Comparison of ENCODE assay signal across 19 cellular contexts in genomic region chr3:127102587-127102986, GRCh38.
"Had no signal": no experiment of that assay in that cellular context is flagged by ENCODE, and none has a peak within 500 bp of the region (broad histone marks: within the 10 kb centered on the region; RNA-seq: fewer than 3 reads in every experiment).

No MANE protein-coding gene starts in this region.

- H3K36me3 Mint-ChIP-seq: immature natural killer cell; stimulated activated memory B cell treated with anti-CD40 and anti-IgM and Interleukin-4, amounts not matched to agents 10 μg/mL and 1 μg/mL and 100 μg/mL, for 72 hours; type B pancreatic cell had no signal

- H3K9ac ChIP-seq: parathyroid adenoma had no signal

- H3K4me1 Mint-ChIP-seq: immature natural killer cell; nephron; stimulated activated memory B cell treated with anti-CD40 and anti-IgM and Interleukin-4, amounts not matched to agents 10 μg/mL and 1 μg/mL and 100 μg/mL, for 72 hours had no signal

- H3K27me3 ChIP-seq: testis had no signal

- H3K9me3 ChIP-seq: lower lobe of right lung, neutrophil, psoas muscle, spleen, testis, tibial artery had no signal

- H3K27ac Mint-ChIP-seq: immature natural killer cell; nephron; stimulated activated memory B cell treated with anti-CD40 and anti-IgM and Interleukin-4, amounts not matched to agents 10 μg/mL and 1 μg/mL and 100 μg/mL, for 72 hours; type B pancreatic cell had no signal

- H3K9me3 Mint-ChIP-seq: nephron; stimulated activated memory B cell treated with anti-CD40 and anti-IgM and Interleukin-4, amounts not matched to agents 10 μg/mL and 1 μg/mL and 100 μg/mL, for 72 hours; type B pancreatic cell had no signal

- H3K4me1 ChIP-seq: lower lobe of right lung, parathyroid adenoma, psoas muscle, spleen, testis, tibial artery had no signal

- H3K36me3 ChIP-seq: lower lobe of right lung, neutrophil, spleen, tibial artery had no signal

- H3K27ac ChIP-seq: lower lobe of right lung, neutrophil, parathyroid adenoma, psoas muscle, skin epidermis, spleen, testis, tibial artery had no signal

- DNase-seq: cortex of kidney; hypothalamus; immature natural killer cell; left ventricle myocardium superior; lower lobe of right lung; psoas muscle; right cardiac atrium; spleen; stimulated activated CD4-positive, alpha-beta T cell treated with anti-CD3 and anti-CD28 coated beads, Interleukin-4, amount 100 ng/mL, for 4 hours; stimulated activated naive CD8-positive, alpha-beta T cell treated with anti-CD3 and anti-CD28 coated beads, Interleukin-15, Interleukin-2, amounts not matched to agents 100 U/mL and 50 U/mL, for 24 hours; substantia nigra; testis had no signal

- H3K4me3 Mint-ChIP-seq: immature natural killer cell; nephron; stimulated activated memory B cell treated with anti-CD40 and anti-IgM and Interleukin-4, amounts not matched to agents 10 μg/mL and 1 μg/mL and 100 μg/mL, for 72 hours; type B pancreatic cell had no signal

- ATAC-seq: left ventricle myocardium superior; lower lobe of right lung; psoas muscle; right cardiac atrium; stimulated activated memory B cell treated with anti-CD40 and anti-IgM and Interleukin-4, amounts not matched to agents 10 μg/mL and 1 μg/mL and 100 μg/mL, for 72 hours; stimulated activated naive CD8-positive, alpha-beta T cell treated with anti-CD3 and anti-CD28 coated beads, Interleukin-15, Interleukin-2, amounts not matched to agents 100 U/mL and 50 U/mL, for 24 hours had no signal

- H2AFZ ChIP-seq: parathyroid adenoma had no signal

- H3K4me3 ChIP-seq: lower lobe of right lung, psoas muscle, skin epidermis, spleen, testis, tibial artery had no signal

- H3K79me2 ChIP-seq: parathyroid adenoma had no signal
